8 cellular contexts compared by ENCODE assay signal in genomic region chr11:46346886-46347636, GRCh38. TPM values are rescaled to one million over a fixed set of nuclear protein-coding genes. Genes with fewer than 3 reads are reported as not detected.
DNase-seq lines count a peak whose midpoint lies in the region; ATAC-seq and TF ChIP-seq lines count a peak whose summit lies in the region.

Gene DGKZ (plus strand): TSS chr11:46347463. CDS start chr11:46347660, 197 bp downstream.

- 42% methylated on average over 9 of the region's 80 CpGs for whole genome bisulfite sequencing in right lobe of liver (ENCODE audit: insufficient coverage, low coverage, low lambda C conversion rate, missing lambda C conversion rate)

- no peaks in the 10 kb centered on the region for H3K9me3 ChIP-seq in right lobe of liver

- H3K27me3 ChIP-seq in right lobe of liver: no peaks in the 10 kb centered on the region

- peak; percentile 50 for TF ChIP-seq POLR2A in right lobe of liver (IDR thresholded peaks at IDR 0.05)

- DNase-seq in AG10803 (ENCODE audit: low read depth) (peak; percentile 78), NCI-H69 (lab: John Stamatoyannopoulos, UW) (peak; percentile 94), dermis microvascular lymphatic vessel endothelial cell (ENCODE audit: low read depth in 2 of 2) (peak in 1 of 2 donors; percentile 86), right lobe of liver (peak; percentile 88 to 91 (median 90))
- peak; percentile 81 to 85 for DNase-seq in activated CD4-positive, alpha-beta T cell treated with anti-CD3 and anti-CD28 coated beads, Interleukin-2, amount 50 U/mL, for 48 hours
- DNase-seq in stimulated activated CD4-positive, alpha-beta T cell treated with anti-CD3 and anti-CD28 coated beads, Interleukin-4, amount 100 ng/mL, for 4 hours: peak; percentile 86 to 88

- peak within 1 kb of the TSS; percentile 83 for H3K4me3 ChIP-seq in AG10803 (ENCODE audit: low read length)
- H3K4me3 ChIP-seq in right lobe of liver: peak within 1 kb of the TSS; percentile 71 to 82 (median 75)

- TF ChIP-seq CTCF in AG10803 (conservative IDR thresholded peaks at IDR 0.05; ENCODE audit: low read length) (peak; percentile 29), right lobe of liver (IDR thresholded peaks at IDR 0.05) (peak; percentile 69 to 100 (median 86))

- no peaks in the 10 kb centered on the region for H3K36me3 ChIP-seq in right lobe of liver

- intact Hi-C loops in right lobe of liver (cut with DNase I): no loop called here

- H3K4me1 ChIP-seq in right lobe of liver: peaks cover 0 to 14% (median 5%) of the 10 kb centered on the region in 4 donors

- ATAC-seq in GM18873 (IDR thresholded peaks at IDR 0.05; ENCODE audit: low FRiP score, unreplicated experiment) (peak; percentile 35), HG03135 (IDR thresholded peaks at IDR 0.05; ENCODE audit: unreplicated experiment) (peak; percentile 57), right lobe of liver (peak; percentile 86 to 94 (median 90))

- H3K27ac ChIP-seq in right lobe of liver: peak within 1 kb of the TSS in 2 of 3 donors; percentile 10 to 63

RNA-seq across cellular contexts. Expression of gene DGKZ, which starts in this region (rescaled TPM):
- total RNA-seq in dermis microvascular lymphatic vessel endothelial cell: 51.6 and 61.3 TPM in 2 replicates
- total RNA-seq in right lobe of liver: 10 to 100 TPM; 10.7 to 57.9 (median 16.0) TPM

Comparison
In these comparisons a context has a peak if more than half of its experiments do, and no peak if none do; other contexts are left out.
1. ATAC-seq: peak in every context shown above with its lines; median percentile 90 in right lobe of liver; 57 in HG03135; 35 in GM18873.